16 cellular contexts compared by ENCODE assay signal in genomic region chr1:42996384-42996991, GRCh38. TPM values are rescaled to one million over a fixed set of nuclear protein-coding genes. Genes with fewer than 3 reads are reported as not detected.
DNase-seq lines count a peak whose midpoint lies in the region; ATAC-seq and TF ChIP-seq lines count a peak whose summit lies in the region.
"Had no signal": no experiment of that assay in that cellular context is flagged by ENCODE, and none has a peak within 500 bp of the region (broad histone marks: within the 10 kb centered on the region; RNA-seq: fewer than 3 reads in every experiment).

No MANE protein-coding gene starts in this region.

- no peak overlapping the region for H3K27ac ChIP-seq in trophoblast cell (ENCODE audit: low read depth, low read length)
- H3K27ac ChIP-seq: BLaER1 had no signal

- no peak overlapping the region for H3K4me2 ChIP-seq in trophoblast cell (ENCODE audit: low read length)
- H3K4me2 ChIP-seq: BLaER1 had no signal

- H3K27me3 ChIP-seq in trophoblast cell (ENCODE audit: insufficient read depth, low read length), result no peaks in the 10 kb centered on the region
- H3K27me3 ChIP-seq: BLaER1 had no signal

- H3K9ac ChIP-seq in trophoblast cell (ENCODE audit: low read length), result no peak overlapping the region
- H3K9ac ChIP-seq: BLaER1 had no signal

- H4K12ac ChIP-seq in trophoblast cell (ENCODE audit: low read depth, low read length), result no peak overlapping the region

- H4K8ac ChIP-seq in trophoblast cell (ENCODE audit: low read depth, low read length), result no peak overlapping the region

- peak overlapping the region; percentile 80 for H3K14ac ChIP-seq in trophoblast cell (ENCODE audit: low read length)

- WGBS in trophoblast cell (ENCODE audit: extremely low coverage, insufficient coverage, insufficient read length), result no CpG with 5 or more reads among the region's 6 CpGs

- no peak overlapping the region for H3K27ac Mint-ChIP-seq in stimulated activated effector memory CD8-positive, alpha-beta T cell treated with anti-CD3 and anti-CD28 coated beads, Interleukin-12 subunit alpha, Interleukin-12 subunit beta, amount 100 ng/mL, for 72 hours
- H3K27ac Mint-ChIP-seq: CD8-positive, alpha-beta T cell had no signal

- no peak for TF ChIP-seq CTCF in LNCaP clone FGC (IDR thresholded peaks at IDR 0.05; ENCODE audit: control insufficient read depth, extremely low read depth, insufficient read depth)

- no peaks in the 10 kb centered on the region for H3K9me3 Mint-ChIP-seq in stimulated activated effector memory CD8-positive, alpha-beta T cell treated with anti-CD3 and anti-CD28 coated beads, Interleukin-12 subunit alpha, Interleukin-12 subunit beta, amount 100 ng/mL, for 72 hours
- H3K9me3 Mint-ChIP-seq: CD8-positive, alpha-beta T cell had no signal

- H2BK5ac ChIP-seq in trophoblast cell (ENCODE audit: low read depth, low read length, poor library complexity), result peak overlapping the region; percentile 58

- H3K79me1 ChIP-seq in trophoblast cell (ENCODE audit: low read length), result peaks cover 50% of the 10 kb centered on the region

- H3K18ac ChIP-seq in trophoblast cell (ENCODE audit: low read length), result peak overlapping the region; percentile 72

- no peak overlapping the region for H3K4ac ChIP-seq in trophoblast cell (ENCODE audit: low read depth, low read length)

- H3K4me1 Mint-ChIP-seq in stimulated activated effector memory CD8-positive, alpha-beta T cell treated with anti-CD3 and anti-CD28 coated beads, Interleukin-12 subunit alpha, Interleukin-12 subunit beta, amount 100 ng/mL, for 72 hours, result no peaks in the 10 kb centered on the region

- peak overlapping the region; percentile 96 for H2BK120ac ChIP-seq in trophoblast cell (ENCODE audit: insufficient read depth, low read length, poor library complexity)

- H3K36me3 ChIP-seq in trophoblast cell (ENCODE audit: control insufficient read depth in 1 of 2, insufficient read depth in 2 of 2, low read length in 2 of 2), result no peaks in the 10 kb centered on the region
- H3K36me3 ChIP-seq: BLaER1 had no signal

- intact Hi-C loops in left colon (cut with DNase I, micrococcal nuclease), result no loop called here

- peaks cover 6% of the 10 kb centered on the region for H3K79me2 ChIP-seq in trophoblast cell (ENCODE audit: control insufficient read depth, insufficient read depth, low read length, poor library complexity)

- H3K4me3 ChIP-seq in LNCaP clone FGC (ENCODE audit: low read depth, low read length) (no peak overlapping the region), trophoblast cell (ENCODE audit: low read depth, low read length) (no peak overlapping the region)
- H3K4me3 ChIP-seq: BLaER1 had no signal

- peak overlapping the region; percentile 65 for H2AK5ac ChIP-seq in trophoblast cell (ENCODE audit: low read length)

- peaks cover 13 to 31% of the 10 kb centered on the region in 2 experiments for H3K4me1 ChIP-seq in trophoblast cell (ENCODE audit: control insufficient read depth in 1 of 2, insufficient read depth in 2 of 2, low read length in 2 of 2)

- peak overlapping the region; percentile 58 for H2BK12ac ChIP-seq in trophoblast cell (ENCODE audit: low read length)

- H4K91ac ChIP-seq in trophoblast cell (ENCODE audit: low read depth, low read length), result peak overlapping the region; percentile 87

- H3K23ac ChIP-seq in trophoblast cell (ENCODE audit: low read length), result no peak overlapping the region

- H3K36me3 Mint-ChIP-seq in stimulated activated effector memory CD8-positive, alpha-beta T cell treated with anti-CD3 and anti-CD28 coated beads, Interleukin-12 subunit alpha, Interleukin-12 subunit beta, amount 100 ng/mL, for 72 hours, result no peaks in the 10 kb centered on the region
- H3K36me3 Mint-ChIP-seq: CD14-positive monocyte; CD8-positive, alpha-beta T cell had no signal

- no peak overlapping the region for H2AFZ ChIP-seq in trophoblast cell (ENCODE audit: insufficient read depth, low read length, poor library complexity)

- no peaks in the 10 kb centered on the region for H3K9me3 ChIP-seq in trophoblast cell (ENCODE audit: insufficient read depth, low read depth, low read length)
- H3K9me3 ChIP-seq: BLaER1 had no signal

- ATAC-seq in left colon, result peak; percentile 86
- no peak for ATAC-seq in HG02588 (IDR thresholded peaks at IDR 0.05; ENCODE audit: unreplicated experiment)
- no peak for ATAC-seq in stimulated activated effector memory CD8-positive, alpha-beta T cell treated with anti-CD3 and anti-CD28 coated beads, Interleukin-12 subunit alpha, Interleukin-12 subunit beta, amount 100 ng/mL, for 72 hours
- ATAC-seq in HG03025 (IDR thresholded peaks at IDR 0.05; ENCODE audit: low FRiP score, unreplicated experiment), result no peak
- ATAC-seq: CD8-positive, alpha-beta T cell had no signal

- DNase-seq in LNCaP clone FGC (ENCODE audit: low read depth) (peak; percentile 85), left colon (no peak), trophoblast cell (no peak), NOMO-1 (lab: John Stamatoyannopoulos, UW; ENCODE audit: unreplicated experiment in 2 of 2) (no peak)
- DNase-seq in stimulated activated effector memory CD8-positive, alpha-beta T cell treated with anti-CD3 and anti-CD28 coated beads, Interleukin-12 subunit alpha, Interleukin-12 subunit beta, amount 100 ng/mL, for 72 hours (ENCODE audit: low spot score in 2 of 2), result no peak
- DNase-seq: 8988T; Calu3; CD8-positive, alpha-beta T cell; DMS79 treated with DMSO at 0.1 percent for 48 hours; GF-D8; GOT3; H9 had no signal

- H3K4me3 Mint-ChIP-seq in stimulated activated effector memory CD8-positive, alpha-beta T cell treated with anti-CD3 and anti-CD28 coated beads, Interleukin-12 subunit alpha, Interleukin-12 subunit beta, amount 100 ng/mL, for 72 hours, result no peak overlapping the region
- H3K4me3 Mint-ChIP-seq: CD14-positive monocyte; CD8-positive, alpha-beta T cell; H9 had no signal

RNA-seq across cellular contexts. Expression of gene SLC2A1, which starts 37.8 kb away (rescaled TPM):
- 10 to 100 TPM; 59.0 to 82.7 TPM for total RNA-seq in left colon
- 1,633 and 1,681 TPM in 2 replicates for polyA plus RNA-seq in trophoblast cell (2013)
